Comparison of ENCODE assay signal across 8 cellular contexts in genomic region chr2:64036343-64036742, GRCh38. TPM values are rescaled to one million over a fixed set of nuclear protein-coding genes. Genes with fewer than 3 reads are reported as not detected.
A peak's percentile ranks its signal among the peaks of the same experiment; 100 is the strongest.
DNase-seq lines count a peak whose midpoint lies in the region; ATAC-seq and TF ChIP-seq lines count a peak whose summit lies in the region.

No MANE protein-coding gene starts in this region.

- peaks cover 3% of the 10 kb centered on the region for H3K9me3 Mint-ChIP-seq in nephron progenitor cell

- TF ChIP-seq CTCF in left lung (IDR thresholded peaks at IDR 0.05) (no peak), transverse colon (IDR thresholded peaks at IDR 0.05) (no peak), heart left ventricle (IDR thresholded peaks at IDR 0.05) (no peak), nephron progenitor cell (IDR thresholded peaks at IDR 0.05) (no peak)

- H3K4me3 Mint-ChIP-seq in nephron progenitor cell: no peak overlapping the region

- H3K36me3 Mint-ChIP-seq in nephron progenitor cell (ENCODE audit: low read depth): no peaks in the 10 kb centered on the region

- no peak overlapping the region for H3K4me3 ChIP-seq in left lung
- no peak overlapping the region for H3K4me3 ChIP-seq in transverse colon
- no peak overlapping the region for H3K4me3 ChIP-seq in heart left ventricle

- no peaks in the 10 kb centered on the region for H3K9me3 ChIP-seq in left lung
- H3K9me3 ChIP-seq in transverse colon: no peaks in the 10 kb centered on the region
- no peaks in the 10 kb centered on the region for H3K9me3 ChIP-seq in heart left ventricle

- TF ChIP-seq EP300 in transverse colon (IDR thresholded peaks at IDR 0.05; ENCODE audit: low read depth): no peak

- H3K36me3 ChIP-seq in left lung (no peaks in the 10 kb centered on the region), transverse colon (no peaks in the 10 kb centered on the region), heart left ventricle (no peaks in the 10 kb centered on the region)

- H3K4me1 ChIP-seq in left lung (no peaks in the 10 kb centered on the region), transverse colon (no peaks in the 10 kb centered on the region), heart left ventricle (peaks cover 0 to 23% (median 0%) of the 10 kb centered on the region in 12 donors)

- peaks cover 18% of the 10 kb centered on the region for H3K4me1 Mint-ChIP-seq in nephron progenitor cell

- no peak overlapping the region for H3K27ac ChIP-seq in left lung
- no peak overlapping the region for H3K27ac ChIP-seq in transverse colon
- H3K27ac ChIP-seq in heart left ventricle: no peak overlapping the region

- DNase-seq in Daoy (ENCODE audit: low read depth): peak; percentile 71
- peak; percentile 13 for DNase-seq in T-helper 22 cell (ENCODE audit: low read depth)
- no peak for DNase-seq in left lung
- DNase-seq in transverse colon: no peak
- no peak for DNase-seq in heart left ventricle
- DNase-seq in nephron progenitor cell: no peak

- 58 to 73% methylated on average over 2 of the region's 2 CpGs for WGBS in transverse colon (ENCODE audit: low coverage in 1 of 2), 2 donors
- 64 to 71% (median 65%) methylated on average over 2 of the region's 2 CpGs for WGBS in heart left ventricle, 4 donors

- no peaks in the 10 kb centered on the region for H3K27me3 ChIP-seq in left lung
- no peaks in the 10 kb centered on the region for H3K27me3 ChIP-seq in transverse colon
- H3K27me3 ChIP-seq in heart left ventricle: no peaks in the 10 kb centered on the region

- in situ Hi-C loops in transverse colon (cut with MboI; ENCODE audit: low pct_ligation_motif_present in 1 of 4, low pct_unique_long_range_greater_than_20kb in 1 of 4, low sequenced_read_pairs in 3 of 4): loop anchor here in 3 of 4 donors (25.0 kb wide), 3 partner anchors 451 to 851 kb away; no protein-coding TSS in a partner anchor

- H3K27ac Mint-ChIP-seq in nephron progenitor cell: no peak overlapping the region

- ATAC-seq in GM19455 (IDR thresholded peaks at IDR 0.05; ENCODE audit: unreplicated experiment) (peak; percentile 86), HG03432 (IDR thresholded peaks at IDR 0.05; ENCODE audit: unreplicated experiment) (peak; percentile 97), left lung (peak; percentile 57), heart left ventricle (no peak)

- H3K27me3 Mint-ChIP-seq in nephron progenitor cell (ENCODE audit: low read depth, poor library complexity): peaks cover 7% of the 10 kb centered on the region

- intact Hi-C loops in left lung (cut with DNase I) (no loop called here), transverse colon (cut with DNase I; ENCODE audit: low total_unique reads) (no loop called here), heart left ventricle (cut with DNase I) (no loop called here)

- TF ChIP-seq POLR2A in transverse colon (IDR thresholded peaks at IDR 0.05) (no peak), heart left ventricle (IDR thresholded peaks at IDR 0.05) (no peak)

RNA-seq across cellular contexts. Expression of gene VPS54, which starts 17.1 kb away (rescaled TPM):
- 9.9 and 12.6 TPM in 2 replicates for total RNA-seq in Daoy (2014; rRNA removed; shearing (Covaris generic))
- total RNA-seq in left lung (10 to 100 TPM; 24.1 to 24.6 TPM), transverse colon (10 to 100 TPM in 3 of 4 donors, 1 to 10 TPM in 1; 4.1 to 27.6 (median 18.6) TPM), heart left ventricle (10 to 100 TPM in 4 of 9 donors, 1 to 10 TPM in 5; 8.7 to 14.0 (median 9.6) TPM)
- 1 to 10 TPM; 6.4 to 8.7 TPM for polyA plus RNA-seq in heart left ventricle

Comparison
In these comparisons a context has a peak if more than half of its experiments do, and no peak if none do; other contexts are left out.
1. DNase-seq: peak in Daoy (single experiment) and T-helper 22 cell (single experiment); none in left lung (0 of 2), transverse colon (single experiment), heart left ventricle (0 of 5) and nephron progenitor cell (single experiment).
2. ATAC-seq: peak in GM19455 (single experiment), HG03432 (single experiment) and left lung (single experiment); none in heart left ventricle (0 of 4).